In the genomic region with DNA sequence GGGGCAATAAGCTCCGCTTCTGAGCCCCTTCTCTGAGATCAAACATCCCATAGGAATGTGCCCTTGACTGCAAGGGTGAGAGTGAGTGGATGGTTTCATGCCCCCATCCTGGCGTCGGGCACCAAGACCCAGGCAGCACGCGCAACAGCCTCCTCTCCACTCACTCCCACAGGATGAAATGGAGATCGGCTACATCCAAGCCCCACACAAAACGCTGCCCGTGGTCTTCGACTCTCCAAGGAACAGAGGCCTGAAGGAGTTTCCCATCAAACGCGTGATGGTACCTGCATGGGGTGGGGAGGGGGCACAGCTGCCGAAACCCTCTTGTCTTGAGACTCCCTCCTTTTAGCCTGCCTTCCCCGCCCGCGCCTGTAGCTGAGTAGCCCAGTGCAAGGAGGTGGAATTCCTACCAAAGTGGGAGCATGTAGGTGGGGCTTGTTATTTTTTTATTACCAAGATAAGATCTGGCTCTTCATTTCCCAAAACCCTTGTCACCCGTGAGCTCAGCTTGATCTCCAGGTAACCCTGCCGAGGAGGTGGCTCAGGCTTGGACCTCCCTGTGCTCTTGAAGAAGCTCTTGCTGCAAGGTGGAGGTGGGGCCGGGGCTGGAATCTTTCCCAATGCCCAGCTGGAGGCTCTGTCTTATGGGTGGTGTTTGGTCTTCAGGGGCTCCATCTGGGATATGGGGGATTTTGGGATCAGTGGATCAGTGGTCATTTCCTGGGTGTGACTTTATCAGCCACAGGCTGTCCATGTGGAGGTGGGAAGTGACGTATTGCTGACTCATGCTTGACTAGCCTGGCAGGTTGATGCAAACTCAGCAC, we compare ENCODE assay signal across 15 cellular contexts. TPM values are rescaled to one million over a fixed set of nuclear protein-coding genes. Genes with fewer than 3 reads are reported as not detected.
DNase-seq lines count a peak whose midpoint lies in the region; ATAC-seq, FAIRE-seq and TF ChIP-seq lines count a peak whose summit lies in the region.
"Had no signal": no experiment of that assay in that cellular context is flagged by ENCODE, and none has a peak within 500 bp of the region (broad histone marks: within the 10 kb centered on the region; RNA-seq: fewer than 3 reads in every experiment).

No MANE protein-coding gene starts in this region.

- H2BK20ac ChIP-seq in H1 (ENCODE audit: low read length) = no peak overlapping the region

- H3K36me3 ChIP-seq in H1 (ENCODE audit: control insufficient read depth in 2 of 4, insufficient read depth in 4 of 4, low read length in 3 of 4) = no peaks in the 10 kb centered on the region
- no peaks in the 10 kb centered on the region for H3K36me3 ChIP-seq in neuronal stem cell (replicated peaks in 1 of 2; ENCODE audit: control insufficient read depth in 2 of 2, insufficient read depth in 2 of 2, low read length in 2 of 2)
- H3K36me3 ChIP-seq in gastroesophageal sphincter = no peaks in the 10 kb centered on the region
- H3K36me3 ChIP-seq: colonic mucosa had no signal

- H2BK12ac ChIP-seq in H1 (ENCODE audit: low read depth, low read length) (peak overlapping the region; percentile 71; the same call in 1 of the 2 replicates), neuronal stem cell (ENCODE audit: low read length) (peak overlapping the region; percentile 46)

- FAIRE-seq in H1 (lab: Jason Lieb, UNC) = no peak

- no peak for TF ChIP-seq RAD21 in H1 (IDR thresholded peaks at IDR 0.05 in 1 of 2, conservative IDR thresholded peaks at IDR 0.05 in 1 of 2; ENCODE audit: low read depth in 2 of 2, low read length in 2 of 2)

- ATAC-seq in gastroesophageal sphincter = no peak

- H3K9me3 ChIP-seq in H1 (ENCODE audit: insufficient read depth in 2 of 2, low read depth in 1 of 2, low read length in 1 of 2) = peaks cover 0 to 3% of the 10 kb centered on the region in 2 experiments; a peak in 2 of 4 replicates
- peaks cover 0 to 3% of the 10 kb centered on the region in 2 donors for H3K9me3 ChIP-seq in neuronal stem cell (replicated peaks in 1 of 2; ENCODE audit: control insufficient read depth in 2 of 2, insufficient read depth in 1 of 2, low read depth in 1 of 2, low read length in 2 of 2)
- peaks cover 0 to 7% (median 0%) of the 10 kb centered on the region in 3 donors for H3K9me3 ChIP-seq in gastroesophageal sphincter
- H3K9me3 ChIP-seq: colonic mucosa had no signal

- H3K18ac ChIP-seq in H1 (ENCODE audit: extremely low read depth, low read length) (no peak overlapping the region), neuronal stem cell (ENCODE audit: low read length) (no peak overlapping the region)

- H4K5ac ChIP-seq in H1 (ENCODE audit: insufficient read length, low read depth, low read length) = no peak overlapping the region

- H3K79me2 ChIP-seq in H1 (ENCODE audit: control insufficient read depth in 1 of 2, insufficient read depth in 2 of 2, low read length in 2 of 2) = no peaks in the 10 kb centered on the region

- peak; percentile 74 for DNase-seq in Daoy (ENCODE audit: low read depth)
- DNase-seq in M059J (ENCODE audit: low read depth) = peak; percentile 79
- no peak for DNase-seq in H1 (ENCODE audit: low read depth in 1 of 2, low spot score in 2 of 2)
- no peak for DNase-seq in neuronal stem cell (ENCODE audit: low spot score)
- DNase-seq in ACHN = no peak
- DNase-seq in ureter (ENCODE audit: low spot score) = no peak
- DNase-seq in DMS 273 treated with DMSO at 0.1 percent for 48 hours (lab: John Stamatoyannopoulos, UW) = no peak
- DNase-seq: activated CD4-positive, alpha-beta T cell treated with anti-CD3 and anti-CD28 coated beads, Interleukin-2, amount 50 U/mL, for 4 hours; activated naive CD4-positive, alpha-beta T cell; CD4-positive, CD25-positive, alpha-beta regulatory T cell; colonic mucosa; NCI-H187 treated with DMSO at 0.1 percent for 48 hours; T-helper 1 cell had no signal

- H4K20me1 ChIP-seq in H1 (replicated peaks in 1 of 2; ENCODE audit: control insufficient read depth in 1 of 2, insufficient read depth in 2 of 2, low read length in 2 of 2) = peaks cover 0 to 2% of the 10 kb centered on the region in 2 experiments

- TF ChIP-seq EP300 in H1 (IDR thresholded peaks at IDR 0.05; ENCODE audit: borderline replicate concordance in 1 of 2, low read depth in 2 of 2, low read length in 2 of 2) (no peak), gastroesophageal sphincter (IDR thresholded peaks at IDR 0.05) (no peak)

- H3K4me3 ChIP-seq in H1 (ENCODE audit: extremely low read depth in 1 of 4, insufficient read depth in 2 of 4, low read depth in 3 of 4, low read length in 4 of 4) (no peak overlapping the region), neuronal stem cell (ENCODE audit: low read length in 2 of 2) (no peak overlapping the region), gastroesophageal sphincter (no peak overlapping the region)
- H3K4me3 ChIP-seq: colonic mucosa had no signal

- H3K23ac ChIP-seq in H1 (ENCODE audit: insufficient read length) = no peak overlapping the region
- H3K23ac ChIP-seq in neuronal stem cell (ENCODE audit: low read depth, low read length, poor library complexity) = peak overlapping the region; percentile 18

- peaks cover 0 to 5% (median 0%) of the 10 kb centered on the region in 4 experiments; a peak in 1 of 7 replicates for H3K4me1 ChIP-seq in H1 (replicated peaks in 1 of 4; ENCODE audit: control insufficient read depth in 3 of 4, insufficient read depth in 4 of 4, low read length in 3 of 4)
- no peaks in the 10 kb centered on the region for H3K4me1 ChIP-seq in neuronal stem cell (ENCODE audit: control insufficient read depth in 2 of 2, insufficient read depth in 1 of 2, low read depth in 1 of 2, low read length in 2 of 2)
- no peaks in the 10 kb centered on the region for H3K4me1 ChIP-seq in gastroesophageal sphincter
- H3K4me1 ChIP-seq: colonic mucosa had no signal

- no peak overlapping the region for H3K9ac ChIP-seq in H1 (replicated peaks in 1 of 4; ENCODE audit: extremely low read depth in 1 of 4, low read depth in 3 of 4, low read length in 3 of 4)
- H3K9ac ChIP-seq in neuronal stem cell (ENCODE audit: low read depth, low read length, poor library complexity) = no peak overlapping the region

- H3K79me1 ChIP-seq in H1 (ENCODE audit: low read depth, low read length) (no peaks in the 10 kb centered on the region), neuronal stem cell (ENCODE audit: low read depth, low read length) (no peaks in the 10 kb centered on the region)

- TF ChIP-seq POLR2A in H1 (IDR thresholded peaks at IDR 0.05; ENCODE audit: control extremely low read depth in 1 of 2, low read depth in 2 of 2, low read length in 2 of 2) (no peak), gastroesophageal sphincter (IDR thresholded peaks at IDR 0.05) (no peak)

- TF ChIP-seq CTCF in H1 (IDR thresholded peaks at IDR 0.05; ENCODE audit: control extremely low read depth in 1 of 3, insufficient read depth in 1 of 3, low read depth in 1 of 3, low read length in 3 of 3) (no peak), gastroesophageal sphincter (IDR thresholded peaks at IDR 0.05) (no peak)

- 89% methylated on average over 14 of the region's 19 CpGs; no CpG with 5 or more reads in 1 of the 2 experiments for WGBS in H1 (ENCODE audit: extremely low coverage in 1 of 2, insufficient coverage in 1 of 2, insufficient read length in 1 of 2, insufficient replicate concordance in 2 of 2, low coverage in 1 of 2, low lambda C conversion rate in 2 of 2, missing lambda C conversion rate in 1 of 2), 2 experiments
- no CpG with 5 or more reads among the region's 19 CpGs for WGBS in neuronal stem cell (ENCODE audit: extremely low coverage in 2 of 2, insufficient read length in 2 of 2, insufficient replicate concordance in 1 of 2), 2 donors
- WGBS in gastroesophageal sphincter (ENCODE audit: low coverage in 1 of 2), 2 donors = 45 to 85% methylated on average over 3 to 5 of the region's 19 CpGs

- H4K91ac ChIP-seq in H1 (replicated peaks; ENCODE audit: insufficient read length, low read length) (no peak overlapping the region), neuronal stem cell (ENCODE audit: low read depth, low read length, poor library complexity) (no peak overlapping the region)

- H3K27ac ChIP-seq in H1 (ENCODE audit: low read depth, low read length) = no peak overlapping the region; the same call in 1 of the 2 replicates
- H3K27ac ChIP-seq in neuronal stem cell (replicated peaks; ENCODE audit: low read length) = no peak overlapping the region
- no peak overlapping the region for H3K27ac ChIP-seq in gastroesophageal sphincter
- H3K27ac ChIP-seq: colonic mucosa had no signal

- H2BK120ac ChIP-seq in H1 (replicated peaks; ENCODE audit: low read depth, low read length) (no peak overlapping the region), neuronal stem cell (ENCODE audit: low read depth, low read length) (no peak overlapping the region)

- in situ Hi-C loops in ACHN (cut with HindIII; ENCODE audit: low pct_ligation_motif_present, low pct_unique_long_range_greater_than_20kb, low sequenced_read_pairs) = no loop called here

- CTCF ChIA-PET in H1 (lab: Charles Lee; ENCODE audit: partially characterized antibody) = interaction anchor here (0.7 to 1.7 kb wide), 2 partner anchors 8 to 10 kb away, joined by 3 read pairs; no protein-coding TSS in a partner anchor

- no peak overlapping the region for H3K56ac ChIP-seq in H1 (replicated peaks; ENCODE audit: insufficient read length, low read depth, low read length)

- H2BK5ac ChIP-seq in H1 (ENCODE audit: low read depth, low read length) (0 out of 2 replicates have a peak overlapping the region, but pooled peaks have one; percentile 49), neuronal stem cell (ENCODE audit: low read length) (peak overlapping the region; percentile 22)

- H3K27me3 ChIP-seq in H1 (replicated peaks in 1 of 4; ENCODE audit: control insufficient read depth in 3 of 4, extremely low read depth in 1 of 4, insufficient read depth in 3 of 4, low read length in 3 of 4) (no peaks in the 10 kb centered on the region), neuronal stem cell (ENCODE audit: control insufficient read depth in 3 of 3, insufficient read depth in 3 of 3, low read depth in 1 of 3, low read length in 3 of 3) (peaks cover 0 to 4% (median 0%) of the 10 kb centered on the region in 3 experiments), gastroesophageal sphincter (peaks cover 59% of the 10 kb centered on the region)
- H3K27me3 ChIP-seq: colonic mucosa had no signal

- H3K4ac ChIP-seq in H1 (replicated peaks; ENCODE audit: insufficient read length, low read depth, low read length) (no peak overlapping the region), neuronal stem cell (ENCODE audit: low read length) (no peak overlapping the region)

- H3K23me2 ChIP-seq in H1 (ENCODE audit: low read depth, low read length) = no peaks in the 10 kb centered on the region

- no peak overlapping the region for H2AK5ac ChIP-seq in H1 (ENCODE audit: low read depth, low read length)
- H2AK5ac ChIP-seq in neuronal stem cell (ENCODE audit: low read depth, low read length) = no peak overlapping the region

- no peak overlapping the region for H4K8ac ChIP-seq in H1 (ENCODE audit: extremely low read depth, insufficient read depth, low read length)
- no peak overlapping the region for H4K8ac ChIP-seq in neuronal stem cell (ENCODE audit: low read depth, low read length)

- H2BK15ac ChIP-seq in H1 (ENCODE audit: low read length) = no peak overlapping the region
- no peak overlapping the region for H2BK15ac ChIP-seq in neuronal stem cell (ENCODE audit: low read length)

- POLR2A ChIA-PET in H1 (lab: Charles Lee; ENCODE audit: partially characterized antibody) = no interaction called here

- H2AFZ ChIP-seq in H1 (ENCODE audit: low read length) = no peak overlapping the region
- H2AFZ ChIP-seq in neuronal stem cell (ENCODE audit: low read length) = no peak overlapping the region

- no peak overlapping the region for H3K14ac ChIP-seq in H1 (ENCODE audit: insufficient read length)
- peak overlapping the region; percentile 75 for H3K14ac ChIP-seq in neuronal stem cell (ENCODE audit: low read length)

- H3K4me2 ChIP-seq in H1 (ENCODE audit: insufficient read depth in 1 of 2, low read depth in 2 of 2, low read length in 2 of 2) (no peak overlapping the region), neuronal stem cell (ENCODE audit: insufficient read depth, low read length, poor library complexity, severe bottlenecking) (no peak overlapping the region)

RNA-seq across cellular contexts. Expression of gene PADI6, which starts 24.0 kb away (rescaled TPM):
- total RNA-seq in Daoy (2014; rRNA removed; shearing (Covaris generic)) = not detected in 2 replicates
- total RNA-seq in M059J (2014; rRNA removed; shearing (Covaris generic)) = not detected in 2 replicates
- not detected in 2 replicates for total RNA-seq in H1 (2021; fragmentation: NEBNext Ultra II Directional; extraction: Animal tissue kit (Norgen Biotek cat#: 25700))
- polyA plus RNA-seq in H1 (2011; rRNA removed) = not detected in 2 replicates
- polyA plus RNA-seq in H1 (2011; cell fraction: cytosol; rRNA removed) = not detected
- not detected for polyA plus RNA-seq in H1 (2011; cell fraction: nucleus; rRNA removed)
- polyA plus RNA-seq in H1 (2012, experiment 1 of 2) = not detected in 4 replicates
- polyA plus RNA-seq in H1 (2012, experiment 2 of 2) = not detected
- polyA plus RNA-seq in H1 (2013, experiment 1 of 2) = not detected
- polyA plus RNA-seq in H1 (2013, experiment 2 of 2) = not detected
- not detected in 2 replicates for polyA minus RNA-seq in H1 (2011; rRNA and poly(A)+ RNA removed)
- not detected for polyA minus RNA-seq in H1 (2011; cell fraction: cytosol; rRNA and poly(A)+ RNA removed)
- not detected for polyA minus RNA-seq in H1 (2011; cell fraction: nucleus; rRNA and poly(A)+ RNA removed)
- polyA plus RNA-seq in neuronal stem cell (2013, experiment 1 of 2) = not detected
- polyA plus RNA-seq in neuronal stem cell (2013, experiment 2 of 2) = not detected
- total RNA-seq in ureter (not detected), gastroesophageal sphincter (not detected)
- total RNA-seq: CD4-positive, CD25-positive, alpha-beta regulatory T cell; colonic mucosa; lower leg skin had no signal

RNA-seq across cellular contexts. Expression of gene PADI4, which starts 40.0 kb away (rescaled TPM):
- total RNA-seq in Daoy (2014; rRNA removed; shearing (Covaris generic)) = not detected in 2 replicates
- 0.49 and 2.3 TPM in 2 replicates for total RNA-seq in M059J (2014; rRNA removed; shearing (Covaris generic))
- total RNA-seq in H1 (2021; fragmentation: NEBNext Ultra II Directional; extraction: Animal tissue kit (Norgen Biotek cat#: 25700)) = not detected in 2 replicates
- 0.17 and 0.29 TPM in 2 replicates for polyA plus RNA-seq in H1 (2011; rRNA removed)
- 0.18 TPM for polyA plus RNA-seq in H1 (2011; cell fraction: cytosol; rRNA removed)
- 0.11 TPM for polyA plus RNA-seq in H1 (2011; cell fraction: nucleus; rRNA removed)
- polyA plus RNA-seq in H1 (2012, experiment 1 of 2) = 0.06 to 0.25 TPM (median 0.20 TPM) in 3 of 4 replicates, not detected in the other
- polyA plus RNA-seq in H1 (2012, experiment 2 of 2) = 0.07 TPM
- polyA plus RNA-seq in H1 (2013, experiment 1 of 2) = 0.39 TPM
- polyA plus RNA-seq in H1 (2013, experiment 2 of 2) = 0.29 TPM
- 0.41 TPM in 1 of 2 replicates, not detected in the other for polyA minus RNA-seq in H1 (2011; rRNA and poly(A)+ RNA removed)
- polyA minus RNA-seq in H1 (2011; cell fraction: cytosol; rRNA and poly(A)+ RNA removed) = not detected
- not detected for polyA minus RNA-seq in H1 (2011; cell fraction: nucleus; rRNA and poly(A)+ RNA removed)
- not detected for polyA plus RNA-seq in neuronal stem cell (2013, experiment 1 of 2)
- not detected for polyA plus RNA-seq in neuronal stem cell (2013, experiment 2 of 2)
- total RNA-seq in ureter (0.23 TPM), gastroesophageal sphincter (1 to 10 TPM in 1 of 4 donors, not detected in 3; 1.6 TPM)
- total RNA-seq: colonic mucosa had no signal

Comparison
In these comparisons a context has a peak if more than half of its experiments do, and no peak if none do; other contexts are left out.
1. DNase-seq: peak in Daoy (single experiment) and M059J (single experiment); none in H1 (0 of 2), neuronal stem cell (single experiment), ACHN (single experiment), ureter (single experiment) and DMS 273 treated with DMSO at 0.1 percent for 48 hours (single experiment).